In the genomic region with DNA sequence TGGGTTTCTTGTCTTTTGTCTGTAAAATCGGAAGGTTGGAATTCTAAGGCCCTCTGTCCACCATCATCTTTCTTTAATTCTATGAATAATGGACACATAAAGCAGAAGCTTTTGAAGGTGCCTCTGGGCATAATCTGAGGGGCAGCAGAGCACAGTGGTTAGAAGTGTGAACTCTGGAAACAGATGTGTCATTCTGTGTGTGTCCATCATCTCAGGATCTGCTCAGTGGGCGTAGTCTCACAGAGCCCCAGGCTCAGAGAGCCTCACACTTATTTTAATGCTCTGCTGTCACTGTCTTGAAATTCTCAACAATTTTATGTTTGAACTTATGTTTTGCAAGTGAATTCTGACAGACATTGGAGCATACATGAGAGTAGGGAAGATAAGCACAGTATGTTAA, we compare ENCODE assay signal across 1 cellular context.
TF ChIP-seq lines count a peak whose summit lies in the region.

No MANE protein-coding gene starts in this region.

TF ChIP-seq in K562, 482 proteins besides CTCF, POLR2A, EP300 and RAD21:
- TF ChIP-seq ZFPM2 (CRISPR knock-in tag; IDR thresholded peaks at IDR 0.05) (no peak), PRPF4 (IDR thresholded peaks at IDR 0.05; ENCODE audit: insufficient read depth, low read depth, low read length, poor library complexity, severe bottlenecking) (no peak), ZNF124 (CRISPR knock-in tag; IDR thresholded peaks at IDR 0.05) (no peak)
- TF ChIP-seq, protein P1, sequence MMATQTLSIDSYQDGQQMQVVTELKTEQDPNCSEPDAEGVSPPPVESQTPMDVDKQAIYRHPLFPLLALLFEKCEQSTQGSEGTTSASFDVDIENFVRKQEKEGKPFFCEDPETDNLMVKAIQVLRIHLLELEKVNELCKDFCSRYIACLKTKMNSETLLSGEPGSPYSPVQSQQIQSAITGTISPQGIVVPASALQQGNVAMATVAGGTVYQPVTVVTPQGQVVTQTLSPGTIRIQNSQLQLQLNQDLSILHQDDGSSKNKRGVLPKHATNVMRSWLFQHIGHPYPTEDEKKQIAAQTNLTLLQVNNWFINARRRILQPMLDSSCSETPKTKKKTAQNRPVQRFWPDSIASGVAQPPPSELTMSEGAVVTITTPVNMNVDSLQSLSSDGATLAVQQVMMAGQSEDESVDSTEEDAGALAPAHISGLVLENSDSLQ (IDR thresholded peaks at IDR 0.05): peak; percentile 67; the same call in 1 of the 2 replicates
TF ChIP-seq in K562: peak in this region for 1.
